16 cellular contexts compared by ENCODE assay signal in the genomic region with DNA sequence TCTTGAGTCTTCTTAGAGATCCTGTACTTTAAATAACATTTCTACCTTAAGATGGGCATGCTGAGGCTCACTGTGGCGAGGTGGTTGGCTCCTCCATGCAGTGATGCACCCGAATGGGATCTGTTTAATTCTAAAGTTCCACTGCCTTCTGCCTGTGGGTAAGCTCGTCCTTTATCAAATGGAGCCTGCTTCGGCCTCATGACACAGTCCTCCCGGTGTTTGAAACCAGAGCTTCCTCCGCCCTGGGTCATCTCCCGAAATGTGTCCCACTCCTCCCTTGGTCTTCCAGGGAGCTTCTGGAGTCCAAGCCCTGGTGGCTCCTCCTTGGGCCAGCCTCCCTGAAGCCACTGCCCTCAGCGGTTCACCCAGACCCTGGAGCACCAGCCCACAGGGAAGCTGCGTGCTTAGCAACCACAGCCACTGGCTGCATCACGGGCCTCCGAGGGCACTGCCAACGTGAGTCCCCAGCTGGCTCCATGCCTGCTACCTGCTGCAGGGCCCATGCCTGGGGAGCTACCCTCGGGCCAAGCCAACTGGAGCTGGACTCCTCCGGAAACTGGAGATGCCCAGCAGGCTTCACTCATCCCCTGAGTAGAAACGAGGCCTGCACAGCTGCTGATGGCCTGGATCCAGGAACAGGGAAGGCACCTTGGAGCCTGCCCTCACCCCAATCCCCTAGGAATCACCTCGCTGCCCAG. TPM values are rescaled to one million over a fixed set of nuclear protein-coding genes. Genes with fewer than 3 reads are reported as not detected.
"Had no signal": no experiment of that assay in that cellular context is flagged by ENCODE, and none has a peak within 500 bp of the region (broad histone marks: within the 10 kb centered on the region; RNA-seq: fewer than 3 reads in every experiment).

No MANE protein-coding gene starts in this region.

- H3K36me3 Mint-ChIP-seq: natural killer cell treated with Interleukin-12 subunit alpha and Interleukin-12 subunit beta and Interleukin-15 and Interleukin-18, amount 100 ng/mL, for 72 hours; type B pancreatic cell had no signal

- ATAC-seq: natural killer cell treated with Interleukin-12 subunit alpha and Interleukin-12 subunit beta and Interleukin-15 and Interleukin-18, amount 100 ng/mL, for 72 hours; right cardiac atrium had no signal

- DNase-seq: activated CD4-positive, alpha-beta T cell treated with anti-CD3 and anti-CD28 coated beads, Interleukin-2, amount 50 U/mL, for 1 hour; activated T-cell treated with anti-CD3 and anti-CD28 coated beads, Interleukin-2, amount 50 U/mL, for 1 hour; aorta; erythroblast; kidney glomerular epithelial cell; mesendoderm; right cardiac atrium; T-helper 9 cell had no signal

- H3K9me3 Mint-ChIP-seq: natural killer cell treated with Interleukin-12 subunit alpha and Interleukin-12 subunit beta and Interleukin-15 and Interleukin-18, amount 100 ng/mL, for 72 hours; stimulated activated naive CD8-positive, alpha-beta T cell treated with anti-CD3 and anti-CD28 coated beads, Interleukin-15, Interleukin-2, amounts not matched to agents 100 ng/mL and 50 ng/mL, for 24 hours; type B pancreatic cell had no signal

- H3K4me3 Mint-ChIP-seq: natural killer cell treated with Interleukin-12 subunit alpha and Interleukin-12 subunit beta and Interleukin-15 and Interleukin-18, amount 100 ng/mL, for 72 hours; stimulated activated naive CD8-positive, alpha-beta T cell treated with anti-CD3 and anti-CD28 coated beads, Interleukin-15, Interleukin-2, amounts not matched to agents 100 ng/mL and 50 ng/mL, for 24 hours; type B pancreatic cell had no signal

- H3K27ac Mint-ChIP-seq: natural killer cell treated with Interleukin-12 subunit alpha and Interleukin-12 subunit beta and Interleukin-15 and Interleukin-18, amount 100 ng/mL, for 72 hours; progenitor cell of endocrine pancreas; stimulated activated naive CD8-positive, alpha-beta T cell treated with anti-CD3 and anti-CD28 coated beads, Interleukin-15, Interleukin-2, amounts not matched to agents 100 ng/mL and 50 ng/mL, for 24 hours; type B pancreatic cell had no signal

RNA-seq across cellular contexts. Expression of a gene that starts 3.3 kb away (rescaled TPM):
- total RNA-seq: activated CD8-positive, alpha-beta memory T cell treated with anti-CD3 and anti-CD28 coated beads for 36 hours; aorta; chondrocyte; dermis microvascular lymphatic vessel endothelial cell; glomerular endothelial cell; natural killer cell treated with Interleukin-12 subunit alpha and Interleukin-12 subunit beta and Interleukin-15 and Interleukin-18, amount 100 ng/mL, for 72 hours; progenitor cell of endocrine pancreas had no signal
